Comparison of ENCODE assay signal across 12 cellular contexts in the genomic region with DNA sequence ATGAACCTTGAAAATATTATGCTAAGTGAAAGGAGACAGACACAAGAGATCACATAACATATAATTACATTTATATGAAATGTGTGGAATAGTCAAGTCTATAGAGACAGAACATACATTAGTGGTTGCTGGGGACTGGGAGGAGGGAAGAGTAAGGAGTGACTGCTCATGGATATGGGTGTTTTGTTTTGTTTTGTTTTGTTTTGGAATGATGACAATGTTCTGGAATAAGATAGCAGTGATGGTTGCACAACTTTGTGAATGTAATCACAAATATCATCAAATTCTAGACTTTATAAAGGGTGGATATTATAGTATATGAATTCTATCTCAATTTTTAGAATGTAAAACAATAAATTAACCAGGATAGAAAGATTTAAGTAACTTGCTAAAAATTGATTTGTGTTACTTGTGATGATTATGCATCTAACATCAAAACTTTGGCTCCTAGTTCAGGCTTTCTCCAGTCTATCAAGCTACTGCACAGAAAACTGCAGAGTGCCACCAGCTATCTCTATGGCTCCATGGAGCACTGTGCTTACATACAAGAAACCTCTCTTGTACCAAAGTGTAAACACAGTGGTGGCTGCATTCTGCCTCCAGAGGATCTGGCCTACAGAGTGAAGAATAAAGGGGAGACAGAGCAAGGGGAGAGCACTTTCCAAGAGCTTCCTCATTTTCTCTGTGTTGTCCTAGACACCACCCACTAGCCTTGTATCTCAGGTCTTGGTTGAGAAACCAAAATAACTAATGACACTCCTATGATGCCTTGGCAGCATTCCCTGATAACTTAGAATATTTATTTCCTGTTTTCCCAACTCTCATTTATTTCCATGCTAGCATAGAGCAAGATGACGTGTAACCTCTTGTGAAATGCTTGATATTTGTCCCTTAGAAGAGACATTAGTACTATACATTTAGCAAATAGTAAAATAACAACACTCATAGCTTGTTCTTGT. TPM values are rescaled to one million over a fixed set of nuclear protein-coding genes. Genes with fewer than 3 reads are reported as not detected.
A peak's percentile ranks its signal among the peaks of the same experiment; 100 is the strongest.
DNase-seq lines count a peak whose midpoint lies in the region; FAIRE-seq and TF ChIP-seq lines count a peak whose summit lies in the region.
"Had no signal": no experiment of that assay in that cellular context is flagged by ENCODE, and none has a peak within 500 bp of the region (broad histone marks: within the 10 kb centered on the region; RNA-seq: fewer than 3 reads in every experiment).

No MANE protein-coding gene starts in this region.

- H3K27me3 ChIP-seq in adipocyte (replicated peaks; ENCODE audit: control insufficient read depth, insufficient read depth, low read length) (no peaks in the 10 kb centered on the region), rectal smooth muscle tissue (ENCODE audit: control insufficient read depth, insufficient read depth, low read length) (no peaks in the 10 kb centered on the region)
- H3K27me3 ChIP-seq: ovary had no signal

- peaks cover 1% of the 10 kb centered on the region for H3K4me1 Mint-ChIP-seq in endothelial cell (ENCODE audit: unreplicated experiment)

- no peak overlapping the region for H3K27ac Mint-ChIP-seq in endothelial cell (ENCODE audit: unreplicated experiment)
- H3K27ac Mint-ChIP-seq: dendritic cell treated with granulocyte-macrophage colony-stimulating factor and Interleukin-4, amounts not matched to agents 40 ng/mL and 50 ng/mL, for 4 days had no signal

- H3K4me3 ChIP-seq in adipocyte (ENCODE audit: low read length): peak overlapping the region; percentile 37
- no peak overlapping the region for H3K4me3 ChIP-seq in rectal smooth muscle tissue (ENCODE audit: low read length)
- H3K4me3 ChIP-seq: ovary had no signal

- DNase-seq in D721Med (ENCODE audit: insufficient read length, low spot score) (no peak), adipocyte (ENCODE audit: low read depth) (peak; percentile 90), glomerular visceral epithelial cell (ENCODE audit: extremely low spot score) (peak; percentile 40), retina (no peak), GM13976 (ENCODE audit: low spot score) (no peak), endothelial cell (ENCODE audit: low spot score) (no peak)
- no peak for DNase-seq in effector CD4-positive, alpha-beta T cell
- DNase-seq: DMS 273 treated with DMSO at 0.1 percent for 48 hours, NCI-H510A treated with DMSO at 0.1 percent for 48 hours had no signal

- TF ChIP-seq CTCF in D721Med (IDR thresholded peaks at IDR 0.05; ENCODE audit: insufficient read depth, missing control alignments): no peak
- TF ChIP-seq CTCF in GM13976 (IDR thresholded peaks at IDR 0.05; ENCODE audit: borderline replicate concordance, control extremely low read depth, extremely low read depth, insufficient read depth, missing control alignments): no peak
- TF ChIP-seq CTCF in endothelial cell (IDR thresholded peaks at IDR 0.05; ENCODE audit: unreplicated experiment): no peak

- in situ Hi-C loops in GM13976 (cut with MboI; ENCODE audit: low sequenced_read_pairs, unreplicated experiment): no loop called here

- no peaks in the 10 kb centered on the region for H3K36me3 ChIP-seq in adipocyte (ENCODE audit: control insufficient read depth, insufficient read depth, low read length, severe bottlenecking)
- H3K36me3 ChIP-seq in rectal smooth muscle tissue (ENCODE audit: control insufficient read depth, insufficient read depth, low read length): no peaks in the 10 kb centered on the region
- H3K36me3 ChIP-seq: ovary had no signal

- H3K36me3 Mint-ChIP-seq in endothelial cell (ENCODE audit: low read depth, unreplicated experiment): no peaks in the 10 kb centered on the region

- peak overlapping the region; percentile 77 for H3K27ac ChIP-seq in rectal smooth muscle tissue (ENCODE audit: low read depth, low read length)

- no peak overlapping the region for H3K4me3 Mint-ChIP-seq in endothelial cell (ENCODE audit: unreplicated experiment)
- H3K4me3 Mint-ChIP-seq: dendritic cell treated with granulocyte-macrophage colony-stimulating factor and Interleukin-4, amounts not matched to agents 40 ng/mL and 50 ng/mL, for 4 days had no signal

- FAIRE-seq in D721Med (lab: Jason Lieb, UNC): peak; percentile 11

- peaks cover 1% of the 10 kb centered on the region for H3K27me3 Mint-ChIP-seq in endothelial cell (ENCODE audit: unreplicated experiment)
- H3K27me3 Mint-ChIP-seq: dendritic cell treated with granulocyte-macrophage colony-stimulating factor and Interleukin-4, amounts not matched to agents 40 ng/mL and 50 ng/mL, for 4 days had no signal

- H3K9me3 Mint-ChIP-seq in endothelial cell (ENCODE audit: unreplicated experiment): no peaks in the 10 kb centered on the region
- H3K9me3 Mint-ChIP-seq: dendritic cell treated with granulocyte-macrophage colony-stimulating factor and Interleukin-4, amounts not matched to agents 40 ng/mL and 50 ng/mL, for 4 days had no signal

- H3K4me1 ChIP-seq in adipocyte (ENCODE audit: control insufficient read depth, insufficient read depth, low read length): peaks cover 48% of the 10 kb centered on the region
- peaks cover 19% of the 10 kb centered on the region for H3K4me1 ChIP-seq in rectal smooth muscle tissue (ENCODE audit: control insufficient read depth, insufficient read depth, low read length)

- H3K9ac ChIP-seq in adipocyte (ENCODE audit: low read length) (peak overlapping the region; percentile 83), rectal smooth muscle tissue (ENCODE audit: low read length) (no peak overlapping the region)

- H3K9me3 ChIP-seq in adipocyte (ENCODE audit: control insufficient read depth, low read length): no peaks in the 10 kb centered on the region
- H3K9me3 ChIP-seq: ovary had no signal

RNA-seq across cellular contexts. Expression of a gene that starts 57.1 kb away (rescaled TPM):
- 47.8 TPM for total RNA-seq in endothelial cell (ENCODE audit: unreplicated experiment)

Comparison
In these comparisons a context has a peak if more than half of its experiments do, and no peak if none do; other contexts are left out.
1. DNase-seq: peak in adipocyte (single experiment) and glomerular visceral epithelial cell (single experiment); none in D721Med (single experiment), retina (single experiment), GM13976 (single experiment), effector CD4-positive, alpha-beta T cell (single experiment) and endothelial cell (single experiment).